10 cellular contexts compared by ENCODE assay signal in genomic region chr6:144931172-144932035, GRCh38.
DNase-seq lines count a peak whose midpoint lies in the region; ATAC-seq and TF ChIP-seq lines count a peak whose summit lies in the region.
"Had no signal": no experiment of that assay in that cellular context is flagged by ENCODE, and none has a peak within 500 bp of the region (broad histone marks: within the 10 kb centered on the region; RNA-seq: fewer than 3 reads in every experiment).

No MANE protein-coding gene starts in this region.

- DNase-seq in Calu3 (peak; percentile 39), WTC11 (ENCODE audit: low spot score) (peak; percentile 52), fibroblast of the aortic adventitia (ENCODE audit: low read depth) (peak; percentile 63), retina (peak; percentile 21)

- H2AFZ ChIP-seq in Loucy (ENCODE audit: low read length) = no peak overlapping the region

- intact Hi-C loops in Calu3 (cut with micrococcal nuclease; ENCODE audit: unreplicated experiment) = loop anchor here (2.0 to 10.0 kb wide), 2 partner anchors 277 to 347 kb away; no protein-coding TSS in a partner anchor

- no peaks in the 10 kb centered on the region for H3K4me1 ChIP-seq in Loucy (ENCODE audit: insufficient read depth, low read length, poor library complexity, severe bottlenecking)

- H3K36me3 Mint-ChIP-seq in Calu3 (ENCODE audit: insufficient read depth, unreplicated experiment) = no peaks in the 10 kb centered on the region
- H3K36me3 Mint-ChIP-seq in WTC11 = peaks cover 8% of the 10 kb centered on the region

- BruUV-seq in Calu3 (replicated peaks; lab: Mats Ljungman, UMichigan) = no TSS peak

- H3K27ac Mint-ChIP-seq in Calu3 (ENCODE audit: unreplicated experiment) (no peak overlapping the region), WTC11 (no peak overlapping the region)
- H3K27ac Mint-ChIP-seq: T-helper 17 cell had no signal

- POLR2A ChIA-PET in WTC11 (lab: Charles Lee) = no interaction called here

- no peaks in the 10 kb centered on the region; the same call in 1 of the 2 replicates for H3K9me3 ChIP-seq in Loucy (ENCODE audit: insufficient read depth, low read depth, low read length)
- H3K9me3 ChIP-seq: ovary had no signal

- H3K9me3 Mint-ChIP-seq in Calu3 (ENCODE audit: low read depth, unreplicated experiment) (peaks cover 2% of the 10 kb centered on the region), WTC11 (peaks cover 29% of the 10 kb centered on the region)

- H4K20me1 ChIP-seq in Loucy (ENCODE audit: insufficient read depth, low read length, poor library complexity, severe bottlenecking) = no peaks in the 10 kb centered on the region

- CTCF ChIA-PET in Calu3 (lab: Charles Lee) = no interaction called here
- CTCF ChIA-PET in WTC11 (lab: Charles Lee) = no interaction called here

- H3K79me2 ChIP-seq in Loucy (ENCODE audit: insufficient read depth, low read length) = no peaks in the 10 kb centered on the region

- no peak for TF ChIP-seq POLR2A in GM18505 (IDR thresholded peaks at IDR 0.05; ENCODE audit: borderline replicate concordance, extremely low read depth, insufficient read depth, insufficient read length)

- H3K27me3 Mint-ChIP-seq in Calu3 (ENCODE audit: unreplicated experiment) (no peaks in the 10 kb centered on the region), WTC11 (ENCODE audit: low read depth) (no peaks in the 10 kb centered on the region; the same call in 1 of the 2 replicates)

- ATAC-seq in GM19372 (IDR thresholded peaks at IDR 0.05; ENCODE audit: low read depth, unreplicated experiment) (peak; percentile 63), WTC11 (peak; percentile 86), GM18505 (IDR thresholded peaks at IDR 0.05; ENCODE audit: unreplicated experiment) (no peak), HG02642 (IDR thresholded peaks at IDR 0.05; ENCODE audit: poor library complexity, unreplicated experiment) (no peak)
- ATAC-seq: T-helper 17 cell had no signal

- no peak overlapping the region for H3K4me2 ChIP-seq in Loucy (ENCODE audit: low read depth, low read length, poor library complexity, severe bottlenecking)

- peak; percentile 35 for TF ChIP-seq CTCF in Calu3 (IDR thresholded peaks at IDR 0.05; ENCODE audit: unreplicated experiment)
- TF ChIP-seq CTCF in Loucy (conservative IDR thresholded peaks at IDR 0.05; ENCODE audit: low read length) = peak; percentile 85
- TF ChIP-seq CTCF in WTC11 (IDR thresholded peaks at IDR 0.05) = no peak; the same call in 1 of the 2 replicates
- peak; percentile 77 for TF ChIP-seq CTCF in fibroblast of the aortic adventitia (IDR thresholded peaks at IDR 0.05; ENCODE audit: insufficient read depth, low read length)

- H3K9ac ChIP-seq in Loucy (ENCODE audit: low read depth, low read length, poor library complexity, severe bottlenecking) = no peak overlapping the region

- no peaks in the 10 kb centered on the region for H3K27me3 ChIP-seq in Loucy (ENCODE audit: insufficient read depth, low read length, poor library complexity, severe bottlenecking)
- H3K27me3 ChIP-seq: ovary had no signal

- no peaks in the 10 kb centered on the region for H3F3A ChIP-seq in Loucy (ENCODE audit: low read depth)

- H3K4me3 ChIP-seq in Loucy (ENCODE audit: low read length, poor library complexity, severe bottlenecking) = no peak overlapping the region
- no peak overlapping the region for H3K4me3 ChIP-seq in fibroblast of the aortic adventitia (ENCODE audit: low read depth, low read length)
- H3K4me3 ChIP-seq: ovary had no signal

- no peak overlapping the region for H3K4me3 Mint-ChIP-seq in Calu3 (ENCODE audit: low read depth, unreplicated experiment)
- H3K4me3 Mint-ChIP-seq in WTC11 = no peak overlapping the region
- H3K4me3 Mint-ChIP-seq: T-helper 17 cell had no signal

- H3K9me2 ChIP-seq in Loucy (replicated peaks; ENCODE audit: low read depth, low read length) = no peaks in the 10 kb centered on the region

- H3K36me3 ChIP-seq in Loucy (ENCODE audit: insufficient read depth, low read length) = no peaks in the 10 kb centered on the region
- H3K36me3 ChIP-seq: ovary had no signal

- H3K4me1 Mint-ChIP-seq in Calu3 (ENCODE audit: low read depth, unreplicated experiment) (no peaks in the 10 kb centered on the region), WTC11 (0 out of 2 replicates have a peak, but pooled peaks cover 2% of the 10 kb centered on the region)
- H3K4me1 Mint-ChIP-seq: T-helper 17 cell had no signal

TF ChIP-seq in WTC11, 78 proteins besides CTCF, POLR2A, EP300 and RAD21:
- no peak for TF ChIP-seq FOXP1 (CRISPR knock-in tag; IDR thresholded peaks at IDR 0.05; ENCODE audit: borderline replicate concordance)
- no peak for TF ChIP-seq IRF2 (CRISPR knock-in tag; IDR thresholded peaks at IDR 0.05; ENCODE audit: borderline replicate concordance, low read depth)
- TF ChIP-seq MYBL2 (CRISPR knock-in tag; IDR thresholded peaks at IDR 0.05) = no peak
- no peak for TF ChIP-seq ZNF263 (CRISPR knock-in tag; IDR thresholded peaks at IDR 0.05; ENCODE audit: low read depth)
- TF ChIP-seq CBFB (CRISPR knock-in tag; IDR thresholded peaks at IDR 0.05; ENCODE audit: low read depth) = no peak
- no peak for TF ChIP-seq NFYB (CRISPR knock-in tag; conservative IDR thresholded peaks at IDR 0.05; ENCODE audit: low read depth)
- no peak for TF ChIP-seq ZNF121 (CRISPR knock-in tag; IDR thresholded peaks at IDR 0.05)
- TF ChIP-seq FOXJ3 (CRISPR knock-in tag; IDR thresholded peaks at IDR 0.05; ENCODE audit: borderline replicate concordance) = no peak
- no peak for TF ChIP-seq RORB (CRISPR knock-in tag; IDR thresholded peaks at IDR 0.05)
- TF ChIP-seq ZNF425 (CRISPR knock-in tag; conservative IDR thresholded peaks at IDR 0.05) = no peak

Comparison
In these comparisons a context has a peak if more than half of its experiments do, and no peak if none do; other contexts are left out.
1. ATAC-seq: peak in GM19372 (single experiment) and WTC11 (single experiment); none in GM18505 (single experiment) and HG02642 (single experiment).
2. Peak in every context shown above with its lines, with median percentiles within 50 percentile points of each other: DNase-seq.